In genomic region chr17:77741109-77741508, GRCh38 we compare ENCODE assay signal across 8 cellular contexts.
DNase-seq lines count a peak whose midpoint lies in the region; ATAC-seq, FAIRE-seq and TF ChIP-seq lines count a peak whose summit lies in the region.

No MANE protein-coding gene starts in this region.

- intact Hi-C loops in activated T-helper 2 cell treated with anti-CD3 and anti-CD28 coated beads, Interferon-gamma antibody, Interleukin-2, Interleukin-4, amounts not matched to agents 10 μg/mL and 5 μg/mL and 100 μg/mL, durations not matched to agents 14 hours and 24 hours and 36 hours (cut with micrococcal nuclease), result no loop called here
- intact Hi-C loops in ovary (cut with DNase I), result no loop called here

- no peak for DNase-seq in astrocyte (ENCODE audit: low read depth)
- no peak for DNase-seq in neural crest cell (ENCODE audit: low read depth, low spot score)
- DNase-seq in activated T-helper 2 cell treated with anti-CD3 and anti-CD28 coated beads, Interferon-gamma antibody, Interleukin-2, Interleukin-4, amounts not matched to agents 10 μg/mL and 5 μg/mL and 100 μg/mL, durations not matched to agents 14 hours and 24 hours and 36 hours (ENCODE audit: low spot score), result no peak
- DNase-seq in medulla oblongata (ENCODE audit: extremely low spot score), result no peak
- DNase-seq in ovary, result no peak

- H4K20me1 ChIP-seq in DOHH2 (ENCODE audit: control insufficient read depth, insufficient read depth, low read depth, low read length) (no peaks in the 10 kb centered on the region), OCI-LY3 (ENCODE audit: insufficient read depth, low read length) (no peaks in the 10 kb centered on the region), astrocyte (ENCODE audit: insufficient read depth, low read length) (no peaks in the 10 kb centered on the region)

- H3K27ac Mint-ChIP-seq in astrocyte (ENCODE audit: unreplicated experiment) (no peak overlapping the region), neural crest cell (ENCODE audit: unreplicated experiment) (no peak overlapping the region)
- no peak overlapping the region for H3K27ac Mint-ChIP-seq in stimulated activated memory B cell treated with anti-CD40 and anti-IgM and Interleukin-4, amounts not matched to agents 10 μg/mL and 1 μg/mL and 100 μg/mL, for 72 hours
- H3K27ac Mint-ChIP-seq in activated T-helper 2 cell treated with anti-CD3 and anti-CD28 coated beads, Interferon-gamma antibody, Interleukin-2, Interleukin-4, amounts not matched to agents 10 μg/mL and 5 μg/mL and 100 μg/mL, durations not matched to agents 14 hours and 24 hours and 36 hours, result no peak overlapping the region

- no peak overlapping the region for H3K4me2 ChIP-seq in DOHH2 (ENCODE audit: low read length)
- no peak overlapping the region for H3K4me2 ChIP-seq in OCI-LY3 (ENCODE audit: low read length)
- no peak overlapping the region for H3K4me2 ChIP-seq in astrocyte (ENCODE audit: low read length)

- H3K9me3 ChIP-seq in DOHH2 (ENCODE audit: control insufficient read depth, insufficient read depth, low read length) (peaks cover 17% of the 10 kb centered on the region; the same call in 1 of the 2 replicates), OCI-LY3 (ENCODE audit: insufficient read depth, low read length) (no peaks in the 10 kb centered on the region), astrocyte (ENCODE audit: insufficient read depth, low read depth, low read length) (peaks cover 4% of the 10 kb centered on the region), ovary (no peaks in the 10 kb centered on the region)

- H3K9me2 ChIP-seq in DOHH2 (replicated peaks; ENCODE audit: control insufficient read depth, low read length), result no peaks in the 10 kb centered on the region

- H3K4me1 ChIP-seq in DOHH2 (ENCODE audit: control insufficient read depth, low read length), result no peaks in the 10 kb centered on the region
- H3K4me1 ChIP-seq in OCI-LY3 (ENCODE audit: low read length), result no peaks in the 10 kb centered on the region
- no peaks in the 10 kb centered on the region for H3K4me1 ChIP-seq in astrocyte (ENCODE audit: insufficient read depth, low read length)
- no peaks in the 10 kb centered on the region for H3K4me1 ChIP-seq in ovary (ENCODE audit: insufficient read depth)

- no peak for ATAC-seq in stimulated activated memory B cell treated with anti-CD40 and anti-IgM and Interleukin-4, amounts not matched to agents 10 μg/mL and 1 μg/mL and 100 μg/mL, for 72 hours

- H3K79me2 ChIP-seq in DOHH2 (ENCODE audit: control insufficient read depth, low read length) (no peaks in the 10 kb centered on the region), OCI-LY3 (ENCODE audit: low read length) (no peaks in the 10 kb centered on the region), astrocyte (ENCODE audit: insufficient read depth, low read length) (no peaks in the 10 kb centered on the region)

- TF ChIP-seq EP300 in ovary (IDR thresholded peaks at IDR 0.05), result no peak

- H3K27me3 Mint-ChIP-seq in astrocyte (ENCODE audit: low read depth, unreplicated experiment) (peaks cover 57% of the 10 kb centered on the region), neural crest cell (ENCODE audit: low read depth) (peaks cover 2% of the 10 kb centered on the region)
- peaks cover 63% of the 10 kb centered on the region for H3K27me3 Mint-ChIP-seq in stimulated activated memory B cell treated with anti-CD40 and anti-IgM and Interleukin-4, amounts not matched to agents 10 μg/mL and 1 μg/mL and 100 μg/mL, for 72 hours
- peaks cover 10% of the 10 kb centered on the region for H3K27me3 Mint-ChIP-seq in activated T-helper 2 cell treated with anti-CD3 and anti-CD28 coated beads, Interferon-gamma antibody, Interleukin-2, Interleukin-4, amounts not matched to agents 10 μg/mL and 5 μg/mL and 100 μg/mL, durations not matched to agents 14 hours and 24 hours and 36 hours (ENCODE audit: low read depth)

- H3K4me1 Mint-ChIP-seq in astrocyte (ENCODE audit: low read depth, unreplicated experiment), result no peaks in the 10 kb centered on the region
- H3K4me1 Mint-ChIP-seq in neural crest cell, result peaks cover 29% of the 10 kb centered on the region
- H3K4me1 Mint-ChIP-seq in stimulated activated memory B cell treated with anti-CD40 and anti-IgM and Interleukin-4, amounts not matched to agents 10 μg/mL and 1 μg/mL and 100 μg/mL, for 72 hours, result no peaks in the 10 kb centered on the region
- no peaks in the 10 kb centered on the region for H3K4me1 Mint-ChIP-seq in activated T-helper 2 cell treated with anti-CD3 and anti-CD28 coated beads, Interferon-gamma antibody, Interleukin-2, Interleukin-4, amounts not matched to agents 10 μg/mL and 5 μg/mL and 100 μg/mL, durations not matched to agents 14 hours and 24 hours and 36 hours (ENCODE audit: low read depth)

- no peak overlapping the region for H2AFZ ChIP-seq in OCI-LY3 (ENCODE audit: low read depth, low read length)
- no peak overlapping the region for H2AFZ ChIP-seq in astrocyte (ENCODE audit: low read depth, low read length)

- no peaks in the 10 kb centered on the region for H3K36me3 ChIP-seq in DOHH2 (ENCODE audit: control insufficient read depth, low read length)
- no peaks in the 10 kb centered on the region for H3K36me3 ChIP-seq in OCI-LY3 (replicated peaks; ENCODE audit: low read depth, low read length)
- H3K36me3 ChIP-seq in astrocyte (ENCODE audit: insufficient read depth, low read length), result no peaks in the 10 kb centered on the region
- H3K36me3 ChIP-seq in ovary, result no peaks in the 10 kb centered on the region

- H3K4me3 Mint-ChIP-seq in astrocyte (ENCODE audit: unreplicated experiment) (no peak overlapping the region), neural crest cell (no peak overlapping the region)
- no peak overlapping the region for H3K4me3 Mint-ChIP-seq in stimulated activated memory B cell treated with anti-CD40 and anti-IgM and Interleukin-4, amounts not matched to agents 10 μg/mL and 1 μg/mL and 100 μg/mL, for 72 hours
- H3K4me3 Mint-ChIP-seq in activated T-helper 2 cell treated with anti-CD3 and anti-CD28 coated beads, Interferon-gamma antibody, Interleukin-2, Interleukin-4, amounts not matched to agents 10 μg/mL and 5 μg/mL and 100 μg/mL, durations not matched to agents 14 hours and 24 hours and 36 hours (ENCODE audit: low read depth), result no peak overlapping the region

- H3K27me3 ChIP-seq in DOHH2 (ENCODE audit: control insufficient read depth, low read length) (peaks cover 6% of the 10 kb centered on the region; the same call in 1 of the 2 replicates), OCI-LY3 (ENCODE audit: low read depth, low read length) (peaks cover 6% of the 10 kb centered on the region; the same call in 1 of the 2 replicates), astrocyte (ENCODE audit: insufficient read depth, low read length) (peaks cover 12% of the 10 kb centered on the region), ovary (no peaks in the 10 kb centered on the region)

- H3K9ac ChIP-seq in OCI-LY3 (ENCODE audit: low read length), result no peak overlapping the region
- H3K9ac ChIP-seq in astrocyte (ENCODE audit: low read length), result no peak overlapping the region

- 48 to 57% (median 56%) methylated on average over 8 of the region's 8 CpGs for WGBS in ovary, 3 donors

- H3F3A ChIP-seq in DOHH2 (ENCODE audit: control insufficient read depth, insufficient read depth), result no peaks in the 10 kb centered on the region

- peaks cover 15% of the 10 kb centered on the region for H3K9me3 Mint-ChIP-seq in astrocyte (ENCODE audit: unreplicated experiment)
- H3K9me3 Mint-ChIP-seq in neural crest cell, result peaks cover 6% of the 10 kb centered on the region
- peaks cover 7% of the 10 kb centered on the region for H3K9me3 Mint-ChIP-seq in stimulated activated memory B cell treated with anti-CD40 and anti-IgM and Interleukin-4, amounts not matched to agents 10 μg/mL and 1 μg/mL and 100 μg/mL, for 72 hours
- H3K9me3 Mint-ChIP-seq in activated T-helper 2 cell treated with anti-CD3 and anti-CD28 coated beads, Interferon-gamma antibody, Interleukin-2, Interleukin-4, amounts not matched to agents 10 μg/mL and 5 μg/mL and 100 μg/mL, durations not matched to agents 14 hours and 24 hours and 36 hours, result no peaks in the 10 kb centered on the region

- TF ChIP-seq POLR2A in ovary (IDR thresholded peaks at IDR 0.05), result no peak

- no peak overlapping the region for H3K27ac ChIP-seq in DOHH2 (ENCODE audit: low read depth, low read length)
- no peak overlapping the region for H3K27ac ChIP-seq in OCI-LY3 (ENCODE audit: low read length)
- no peak overlapping the region for H3K27ac ChIP-seq in astrocyte (ENCODE audit: low read depth, low read length)
- H3K27ac ChIP-seq in ovary, result no peak overlapping the region

- H3K4me3 ChIP-seq in DOHH2 (ENCODE audit: low read length) (no peak overlapping the region), OCI-LY3 (ENCODE audit: low read length) (no peak overlapping the region), astrocyte (ENCODE audit: insufficient read depth, low read depth, low read length) (no peak overlapping the region), ovary (no peak overlapping the region)

- TF ChIP-seq CTCF in DOHH2 (IDR thresholded peaks at IDR 0.05; ENCODE audit: low read depth, low read length, poor library complexity, severe bottlenecking) (peak; percentile 90), OCI-LY3 (IDR thresholded peaks at IDR 0.05; ENCODE audit: low read depth, low read length) (peak; percentile 62), astrocyte (IDR thresholded peaks at IDR 0.05; ENCODE audit: insufficient read depth, low read depth, low read length) (peak; percentile 14), neural crest cell (conservative IDR thresholded peaks at IDR 0.05) (peak; percentile 58), ovary (IDR thresholded peaks at IDR 0.05) (no peak)

- FAIRE-seq in astrocyte (lab: Jason Lieb, UNC), result no peak

- H3K36me3 Mint-ChIP-seq in astrocyte (ENCODE audit: low read depth, unreplicated experiment) (no peaks in the 10 kb centered on the region), neural crest cell (ENCODE audit: low read depth) (peaks cover 2% of the 10 kb centered on the region)
- no peaks in the 10 kb centered on the region for H3K36me3 Mint-ChIP-seq in stimulated activated memory B cell treated with anti-CD40 and anti-IgM and Interleukin-4, amounts not matched to agents 10 μg/mL and 1 μg/mL and 100 μg/mL, for 72 hours
- no peaks in the 10 kb centered on the region for H3K36me3 Mint-ChIP-seq in activated T-helper 2 cell treated with anti-CD3 and anti-CD28 coated beads, Interferon-gamma antibody, Interleukin-2, Interleukin-4, amounts not matched to agents 10 μg/mL and 5 μg/mL and 100 μg/mL, durations not matched to agents 14 hours and 24 hours and 36 hours (ENCODE audit: low read depth)

Comparison
In these comparisons a context has a peak if more than half of its experiments do, and no peak if none do; other contexts are left out.
1. CTCF ChIP-seq: peak in DOHH2 (single experiment), OCI-LY3 (single experiment), astrocyte (single experiment) and neural crest cell (single experiment); none in ovary (0 of 3).